ENCODE assay signal across 14 cellular contexts in genomic region chr17:49814781-49815496, GRCh38. TPM values are rescaled to one million over a fixed set of nuclear protein-coding genes. Genes with fewer than 3 reads are reported as not detected.
DNase-seq lines count a peak whose midpoint lies in the region; ATAC-seq and TF ChIP-seq lines count a peak whose summit lies in the region.
"Had no signal": no experiment of that assay in that cellular context is flagged by ENCODE, and none has a peak within 500 bp of the region (broad histone marks: within the 10 kb centered on the region; RNA-seq: fewer than 3 reads in every experiment).

No MANE protein-coding gene starts in this region.

- no peak for TF ChIP-seq CTCF in LNCaP clone FGC (IDR thresholded peaks at IDR 0.05; ENCODE audit: control insufficient read depth, extremely low read depth, insufficient read depth)
- TF ChIP-seq CTCF in lower lobe of right lung (IDR thresholded peaks at IDR 0.05), result no peak
- no peak for TF ChIP-seq CTCF in chondrocyte (IDR thresholded peaks at IDR 0.05)

- no peaks in the 10 kb centered on the region for H3K9me3 ChIP-seq in lower lobe of right lung

- H3K27me3 Mint-ChIP-seq in chondrocyte (ENCODE audit: low read depth), result no peaks in the 10 kb centered on the region

- no peaks in the 10 kb centered on the region for H3K9me3 Mint-ChIP-seq in chondrocyte (ENCODE audit: low read depth)

- H3K36me3 Mint-ChIP-seq in chondrocyte (ENCODE audit: low read depth), result peaks cover 12% of the 10 kb centered on the region

- H3K4me3 ChIP-seq in LNCaP clone FGC (ENCODE audit: low read depth, low read length), result peak overlapping the region; percentile 40
- H3K4me3 ChIP-seq in lower lobe of right lung, result no peak overlapping the region

- ATAC-seq in lower lobe of right lung (no peak), HG02678 (IDR thresholded peaks at IDR 0.05; ENCODE audit: unreplicated experiment) (no peak), GM18505 (IDR thresholded peaks at IDR 0.05; ENCODE audit: unreplicated experiment) (no peak)
- ATAC-seq: Right ventricle myocardium inferior, sciatic nerve had no signal

- peaks cover 29% of the 10 kb centered on the region for H3K4me1 ChIP-seq in lower lobe of right lung

- peak overlapping the region; percentile 18 for H3K27ac ChIP-seq in caudate nucleus (ENCODE audit: low read depth, low read length)
- H3K27ac ChIP-seq in lower lobe of right lung, result peak overlapping the region; percentile 2
- H3K27ac ChIP-seq in substantia nigra (ENCODE audit: low read depth, low read length, poor library complexity, severe bottlenecking), result peak overlapping the region; percentile 63
- H3K27ac ChIP-seq: KMS-11 had no signal

- no peaks in the 10 kb centered on the region for H3K27me3 ChIP-seq in lower lobe of right lung (ENCODE audit: low read depth)

- DNase-seq in LNCaP clone FGC (ENCODE audit: low read depth), result no peak
- DNase-seq in caudate nucleus (lab: John Stamatoyannopoulos, UW), result no peak
- no peak for DNase-seq in lower lobe of right lung
- DNase-seq in substantia nigra (lab: John Stamatoyannopoulos, UW), result peak in 4 of 49 donors; percentile 3 to 9 (median 5)
- no peak for DNase-seq in chondrocyte (ENCODE audit: low spot score)
- DNase-seq: DMS79 treated with DMSO at 0.1 percent for 48 hours, NCI-H2171 treated with DMSO at 0.1 percent for 48 hours had no signal

- intact Hi-C loops in lower lobe of right lung (cut with DNase I), result no loop called here

- H3K4me3 Mint-ChIP-seq in chondrocyte (ENCODE audit: unreplicated experiment), result no peak overlapping the region

- H3K27ac Mint-ChIP-seq in chondrocyte (ENCODE audit: unreplicated experiment), result no peak overlapping the region

- TF ChIP-seq POLR2A in GM18505 (IDR thresholded peaks at IDR 0.05; ENCODE audit: borderline replicate concordance, extremely low read depth, insufficient read depth, insufficient read length), result no peak

- H3K4me1 Mint-ChIP-seq in chondrocyte (ENCODE audit: low read depth), result peaks cover 42% of the 10 kb centered on the region

- peaks cover 97% of the 10 kb centered on the region for H3K36me3 ChIP-seq in lower lobe of right lung

RNA-seq across cellular contexts. Expression of gene KAT7, which starts 26.5 kb away (rescaled TPM):
- 56.7 TPM for total RNA-seq in lower lobe of right lung
- total RNA-seq in chondrocyte, result 32.0 to 42.8 TPM (median 33.1 TPM) in 3 replicates

RNA-seq across cellular contexts. Expression of gene TAC4, which starts 32.9 kb away (rescaled TPM):
- total RNA-seq in lower lobe of right lung (not detected), chondrocyte (not detected in 3 replicates)
- total RNA-seq: epithelial cell of proximal tubule, liver, sciatic nerve had no signal

RNA-seq across cellular contexts. Expression of gene FAM117A, which starts 51.0 kb away (rescaled TPM):
- total RNA-seq in lower lobe of right lung (16.4 TPM), chondrocyte (3.1 to 3.4 TPM (median 3.3 TPM) in 3 replicates)

Comparison
In these comparisons a context has a peak if more than half of its experiments do, and no peak if none do; other contexts are left out.
1. H3K27ac ChIP-seq: peak in every context shown above with its lines; median percentile 63 in substantia nigra; 18 in caudate nucleus; 2 in lower lobe of right lung.